In the genomic region with DNA sequence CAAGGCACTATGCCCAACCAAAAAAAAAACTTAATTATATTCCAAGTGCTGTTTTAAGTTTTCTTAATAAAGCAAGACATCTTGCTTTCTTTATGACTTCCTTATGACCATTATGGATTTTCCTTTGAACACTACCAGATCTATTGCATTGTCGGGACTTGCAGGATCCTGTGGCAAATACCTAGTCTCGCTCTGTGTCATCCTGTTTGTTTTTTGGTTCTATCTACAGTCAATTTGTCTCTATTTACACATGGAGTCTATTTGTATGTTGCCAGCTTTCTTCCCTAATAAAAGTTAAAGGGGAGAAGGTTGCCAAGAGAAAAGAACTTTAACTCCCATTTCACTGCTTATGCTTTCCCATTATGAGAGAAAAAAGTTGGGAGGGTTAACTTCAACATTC, we compare ENCODE assay signal across 32 cellular contexts. TPM values are rescaled to one million over a fixed set of nuclear protein-coding genes. Genes with fewer than 3 reads are reported as not detected.
DNase-seq lines count a peak whose midpoint lies in the region; FAIRE-seq and TF ChIP-seq lines count a peak whose summit lies in the region.
"Had no signal": no experiment of that assay in that cellular context is flagged by ENCODE, and none has a peak within 500 bp of the region (broad histone marks: within the 10 kb centered on the region; RNA-seq: fewer than 3 reads in every experiment).

No MANE protein-coding gene starts in this region.

- no peaks in the 10 kb centered on the region for H3K27me3 ChIP-seq in uterus
- H3K27me3 ChIP-seq: BE2C, dorsolateral prefrontal cortex, hepatocyte, right lobe of liver, spleen had no signal

- no peaks in the 10 kb centered on the region for H3K36me3 ChIP-seq in uterus
- H3K36me3 ChIP-seq: prostate gland had no signal

- CTCF ChIA-PET in activated naive CD4-positive, alpha-beta T cell treated with anti-CD3 and anti-CD28 coated beads for 36 hours (lab: Charles Lee): interaction anchor here (1.1 kb wide), 1 partner anchor 20 kb away, joined by 3 read pairs; no protein-coding TSS in a partner anchor

- H3K4me3 Mint-ChIP-seq in activated naive CD4-positive, alpha-beta T cell treated with anti-CD3 and anti-CD28 coated beads for 36 hours: no peak overlapping the region
- H3K4me3 Mint-ChIP-seq in activated naive CD8-positive, alpha-beta T cell treated with anti-CD3 and anti-CD28 coated beads for 36 hours: peak overlapping the region; percentile 5
- H3K4me3 Mint-ChIP-seq: stimulated activated naive CD8-positive, alpha-beta T cell treated with anti-CD3 and anti-CD28 coated beads, Interleukin-15, amount 100 ng/mL, for 72 hours had no signal

- H3K4me3 ChIP-seq in NB4 (ENCODE audit: low read depth, low read length): peak overlapping the region; percentile 21
- no peak overlapping the region for H3K4me3 ChIP-seq in uterus
- H3K4me3 ChIP-seq: dorsolateral prefrontal cortex, hepatocyte, lung, prostate gland, right lobe of liver, spleen, thoracic aorta had no signal

- no peaks in the 10 kb centered on the region for H3K9me3 ChIP-seq in uterus
- H3K9me3 ChIP-seq: BE2C, prostate gland, right lobe of liver, spleen, thoracic aorta had no signal

- TF ChIP-seq POLR2A in NB4 (IDR thresholded peaks at IDR 0.05; ENCODE audit: extremely low read depth, insufficient read length) (no peak), uterus (IDR thresholded peaks at IDR 0.05) (no peak), H54 (IDR thresholded peaks at IDR 0.05; ENCODE audit: low read depth, low read length) (no peak)

- TF ChIP-seq CTCF in NB4 (IDR thresholded peaks at IDR 0.05; ENCODE audit: low read depth, low read length) (no peak), uterus (IDR thresholded peaks at IDR 0.05) (no peak)

- H3K27ac ChIP-seq in uterus: no peak overlapping the region
- H3K27ac ChIP-seq: hepatocyte, right lobe of liver, spleen, thoracic aorta had no signal

- no peaks in the 10 kb centered on the region for H3K27me3 Mint-ChIP-seq in activated naive CD4-positive, alpha-beta T cell treated with anti-CD3 and anti-CD28 coated beads for 36 hours (ENCODE audit: low read depth)
- no peaks in the 10 kb centered on the region for H3K27me3 Mint-ChIP-seq in activated naive CD8-positive, alpha-beta T cell treated with anti-CD3 and anti-CD28 coated beads for 36 hours
- H3K27me3 Mint-ChIP-seq: naive thymus-derived CD8-positive, alpha-beta T cell; stimulated activated naive CD8-positive, alpha-beta T cell treated with anti-CD3 and anti-CD28 coated beads, Interleukin-15, amount 100 ng/mL, for 72 hours had no signal

- FAIRE-seq in H54 (lab: Jason Lieb, UNC): no peak
- FAIRE-seq: frontal cortex, G401.6 had no signal

- DNase-seq in activated naive CD4-positive, alpha-beta T cell treated with anti-CD3 and anti-CD28 coated beads for 36 hours: no peak
- DNase-seq in activated naive CD4-positive, alpha-beta T cell treated with Interleukin-2 at 50 U/mL for 16 hours: no peak
- DNase-seq in NB4 (ENCODE audit: low read depth) (no peak), uterus (no peak), hippocampal formation (lab: John Stamatoyannopoulos, UW) (no peak), H54 (ENCODE audit: insufficient read length, low spot score) (no peak)
- DNase-seq in activated naive CD8-positive, alpha-beta T cell treated with anti-CD3 and anti-CD28 coated beads for 36 hours: no peak
- DNase-seq: activated CD4-positive, alpha-beta T cell treated with anti-CD3 and anti-CD28 coated beads for 48 hours; activated CD8-positive, alpha-beta memory T cell treated with anti-CD3 and anti-CD28 coated beads, Interleukin-2, amount 50 U/mL, for 4 hours; activated effector memory CD4-positive, alpha-beta T cell treated with Interleukin-2 at 50 U/mL for 16 hours; BE2C; cerebellar nuclear complex; COR-L47; DMS53; dorsolateral prefrontal cortex; HCEC 1CT; IMR-90; naive thymus-derived CD8-positive, alpha-beta T cell; NCI-H446; NCI-H748 treated with DMSO at 0.1 percent for 48 hours; nucleus accumbens; right lobe of liver; Right ventricle myocardium superior; spleen; stimulated activated CD4-positive, alpha-beta T cell treated with anti-CD3 and anti-CD28 coated beads, Interleukin-2, amount 100 ng/mL, for 24 hours; stimulated activated naive CD8-positive, alpha-beta T cell treated with anti-CD3 and anti-CD28 coated beads, Interleukin-15, amount 100 ng/mL, for 72 hours had no signal

- peaks cover 77% of the 10 kb centered on the region for H3K36me3 Mint-ChIP-seq in activated naive CD4-positive, alpha-beta T cell treated with anti-CD3 and anti-CD28 coated beads for 36 hours (ENCODE audit: low read depth)
- H3K36me3 Mint-ChIP-seq in activated naive CD8-positive, alpha-beta T cell treated with anti-CD3 and anti-CD28 coated beads for 36 hours: peaks cover 75% of the 10 kb centered on the region

- no peaks in the 10 kb centered on the region for H3K4me1 ChIP-seq in uterus

- H3K27ac Mint-ChIP-seq in activated naive CD4-positive, alpha-beta T cell treated with anti-CD3 and anti-CD28 coated beads for 36 hours: peak overlapping the region; percentile 32
- H3K27ac Mint-ChIP-seq in activated naive CD8-positive, alpha-beta T cell treated with anti-CD3 and anti-CD28 coated beads for 36 hours: peak overlapping the region; percentile 66
- H3K27ac Mint-ChIP-seq: stimulated activated naive CD8-positive, alpha-beta T cell treated with anti-CD3 and anti-CD28 coated beads, Interleukin-15, amount 100 ng/mL, for 72 hours had no signal

- H3K4me1 Mint-ChIP-seq in activated naive CD4-positive, alpha-beta T cell treated with anti-CD3 and anti-CD28 coated beads for 36 hours (ENCODE audit: low read depth): peaks cover 45% of the 10 kb centered on the region
- peaks cover 41% of the 10 kb centered on the region for H3K4me1 Mint-ChIP-seq in activated naive CD8-positive, alpha-beta T cell treated with anti-CD3 and anti-CD28 coated beads for 36 hours

- no peaks in the 10 kb centered on the region for H3K9me3 Mint-ChIP-seq in activated naive CD4-positive, alpha-beta T cell treated with anti-CD3 and anti-CD28 coated beads for 36 hours
- H3K9me3 Mint-ChIP-seq in activated naive CD8-positive, alpha-beta T cell treated with anti-CD3 and anti-CD28 coated beads for 36 hours: peaks cover 1% of the 10 kb centered on the region
- H3K9me3 Mint-ChIP-seq: stimulated activated naive CD8-positive, alpha-beta T cell treated with anti-CD3 and anti-CD28 coated beads, Interleukin-15, amount 100 ng/mL, for 72 hours had no signal

- intact Hi-C loops in activated naive CD4-positive, alpha-beta T cell treated with anti-CD3 and anti-CD28 coated beads for 36 hours (cut with micrococcal nuclease): no loop called here
- intact Hi-C loops in uterus (cut with DNase I; ENCODE audit: low total_unique reads): loop anchor here (10.0 kb wide), 2 partner anchors 255 to 1065 kb away; a partner anchor contains a TSS

RNA-seq across cellular contexts. Expression of a gene that starts 4.9 kb away (rescaled TPM):
- total RNA-seq in activated naive CD4-positive, alpha-beta T cell treated with anti-CD3 and anti-CD28 coated beads for 36 hours: 100 to 1,000 TPM; 372 to 379 TPM
- 100 to 1,000 TPM; 324 to 356 TPM for total RNA-seq in activated naive CD8-positive, alpha-beta T cell treated with anti-CD3 and anti-CD28 coated beads for 36 hours
- 100 to 1,000 TPM in 3 of 4 donors, 10 to 100 TPM in 1; 86.1 to 683 (median 196) TPM for total RNA-seq in uterus

RNA-seq across cellular contexts. Expression of a gene that starts 10.6 kb away (rescaled TPM):
- 10 to 100 TPM; 14.6 to 15.0 TPM for total RNA-seq in activated naive CD4-positive, alpha-beta T cell treated with anti-CD3 and anti-CD28 coated beads for 36 hours
- total RNA-seq in activated naive CD8-positive, alpha-beta T cell treated with anti-CD3 and anti-CD28 coated beads for 36 hours: 10 to 100 TPM; 26.2 to 28.5 TPM
- 10 to 100 TPM in 1 of 4 donors, 1 to 10 TPM in 3; 4.1 to 22.6 (median 7.9) TPM for total RNA-seq in uterus
